12 cellular contexts compared by ENCODE assay signal in the genomic region with DNA sequence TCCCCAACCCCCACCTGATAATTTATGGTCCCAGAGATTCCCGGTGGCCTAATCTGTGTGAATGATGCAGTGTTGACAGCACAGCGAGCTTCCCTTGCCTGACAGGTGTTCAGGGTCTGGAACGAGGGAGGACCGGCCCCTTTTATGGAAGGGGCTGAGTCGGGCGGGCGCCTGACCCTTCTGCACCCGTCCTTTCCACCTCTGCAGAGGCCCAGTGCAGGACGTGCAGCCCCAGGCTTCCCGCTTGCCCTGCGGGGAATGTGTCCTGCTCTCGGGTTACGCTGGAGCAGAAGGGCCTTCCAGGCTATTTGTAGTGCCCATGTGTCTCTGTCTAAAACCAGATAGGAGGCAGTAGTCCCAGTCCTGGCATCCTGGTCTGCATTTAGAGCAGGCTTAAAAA. TPM values are rescaled to one million over a fixed set of nuclear protein-coding genes. Genes with fewer than 3 reads are reported as not detected.
A peak's percentile ranks its signal among the peaks of the same experiment; 100 is the strongest.
DNase-seq lines count a peak whose midpoint lies in the region; ATAC-seq, FAIRE-seq and TF ChIP-seq lines count a peak whose summit lies in the region.
"Had no signal": no experiment of that assay in that cellular context is flagged by ENCODE, and none has a peak within 500 bp of the region (broad histone marks: within the 10 kb centered on the region; RNA-seq: fewer than 3 reads in every experiment).

No MANE protein-coding gene starts in this region.

- H3K4me2 ChIP-seq in K562 (ENCODE audit: insufficient read depth, low read length) = no peak overlapping the region

- H3K4me1 ChIP-seq in HUES6 (ENCODE audit: control insufficient read depth, insufficient read depth, low read length) (peaks cover 39% of the 10 kb centered on the region), K562 (replicated peaks in 1 of 2; ENCODE audit: control insufficient read depth in 2 of 2, insufficient read depth in 2 of 2, low read length in 2 of 2) (peaks cover 0 to 12% of the 10 kb centered on the region in 2 experiments; a peak in 3 of 5 replicates)

- BruUV-seq in K562 (replicated peaks; lab: Mats Ljungman, UMichigan) = no TSS peak

- intact Hi-C loops in K562 (cut with micrococcal nuclease) = no loop called here

- peak overlapping the region; percentile 22; the same call in 1 of the 2 replicates for H3K4me3 ChIP-seq in HUES6 (ENCODE audit: low read depth, low read length)
- no peak overlapping the region for H3K4me3 ChIP-seq in K562

- H3K36me3 Mint-ChIP-seq in mesothelial cell of epicardium = peaks cover 24% of the 10 kb centered on the region
- H3K36me3 Mint-ChIP-seq: CD14-positive monocyte had no signal

- TF ChIP-seq EP300 in K562 (IDR thresholded peaks at IDR 0.05; ENCODE audit: low read length) = no peak

- H3K79me2 ChIP-seq in K562 (ENCODE audit: control insufficient read depth, insufficient read depth, low read length) = no peaks in the 10 kb centered on the region

- no peak overlapping the region for H3K27ac ChIP-seq in HUES6 (ENCODE audit: low read depth, low read length)
- no peak overlapping the region for H3K27ac ChIP-seq in K562 (ENCODE audit: extremely low read depth, low read depth, low read length)

- in situ Hi-C loops in K562 (cut with MboI) = no loop called here

- no peak overlapping the region for H3K4me3 Mint-ChIP-seq in mesothelial cell of epicardium
- H3K4me3 Mint-ChIP-seq: CD14-positive monocyte had no signal

- WGBS in K562 (ENCODE audit: insufficient coverage, low coverage, missing lambda C conversion rate) = 8% methylated on average over 9 of the region's 13 CpGs

- POLR2A ChIA-PET in K562 (lab: Yijun Ruan, JAX) = no interaction called here

- H3K36me3 ChIP-seq in HUES6 (ENCODE audit: control insufficient read depth, insufficient read depth, low read length) (no peaks in the 10 kb centered on the region), K562 (ENCODE audit: control insufficient read depth, insufficient read depth, low read length) (no peaks in the 10 kb centered on the region)

- no peaks in the 10 kb centered on the region for H3K9me3 Mint-ChIP-seq in mesothelial cell of epicardium
- H3K9me3 Mint-ChIP-seq: CD14-positive monocyte had no signal

- H4K20me1 ChIP-seq in K562 (replicated peaks; ENCODE audit: control insufficient read depth, insufficient read depth, low read length) = 0 out of 2 replicates have a peak, but pooled peaks cover under 1% of the 10 kb centered on the region

- H3K9ac ChIP-seq in HUES6 (ENCODE audit: low read length) (peak overlapping the region; percentile 0), K562 (ENCODE audit: insufficient read depth in 1 of 2, low read depth in 2 of 2, low read length in 2 of 2) (no peak overlapping the region)

- DNase-seq in K562 (ENCODE audit: extremely low read depth in 1 of 4, low spot score in 3 of 4) = no peak
- no peak for DNase-seq in mesothelial cell of epicardium (ENCODE audit: low spot score in 2 of 2, unreplicated experiment in 2 of 2)
- DNase-seq in stimulated activated CD4-positive, alpha-beta T cell treated with anti-CD3 and anti-CD28 coated beads, Interleukin-4, amount 100 ng/mL, for 24 hours = no peak
- DNase-seq in stimulated activated CD4-positive, alpha-beta T cell treated with anti-CD3 and anti-CD28 coated beads, Interleukin-2, amount 100 ng/mL, for 48 hours = no peak
- no peak for DNase-seq in activated naive CD4-positive, alpha-beta T cell (lab: John Stamatoyannopoulos, UW)
- DNase-seq: activated T-cell treated with anti-CD3 and anti-CD28 coated beads, Interleukin-2, amount 50 U/mL, for 48 hours; stimulated activated CD4-positive, alpha-beta T cell treated with anti-CD3 and anti-CD28 coated beads, Interleukin-12 subunit alpha, Interleukin-12 subunit beta, amount 100 ng/mL, for 4 hours had no signal

- H3K9me1 ChIP-seq in K562 (ENCODE audit: control insufficient read depth, insufficient read depth, low read length) = no peaks in the 10 kb centered on the region

- H3K9me3 ChIP-seq in HUES6 (ENCODE audit: control insufficient read depth, insufficient read depth, low read depth, low read length) = no peaks in the 10 kb centered on the region
- H3K9me3 ChIP-seq in K562 (replicated peaks; ENCODE audit: control insufficient read depth, insufficient read depth, low read depth, low read length) = no peaks in the 10 kb centered on the region

- ATAC-seq in K562 = no peak
- ATAC-seq: activated CD4-positive, CD25-positive, alpha-beta regulatory T cell treated with anti-CD3 and anti-CD28 coated beads, Interleukin-2, amount 50 U/mL, for 24 hours had no signal

- H3K27me3 Mint-ChIP-seq in mesothelial cell of epicardium (ENCODE audit: low read depth) = no peaks in the 10 kb centered on the region

- no peak for FAIRE-seq in K562 (lab: Jason Lieb, UNC)
- FAIRE-seq: endothelial cell of umbilical vein had no signal

- TF ChIP-seq POLR2A in K562 (conservative IDR thresholded peaks at IDR 0.05) = no peak

- CTCF ChIA-PET in K562 (lab: Yijun Ruan, JAX; ENCODE audit: low intra/inter-chr PET ratio) = no interaction called here

- TF ChIP-seq RAD21 in K562 (CRISPR knock-in tag; conservative IDR thresholded peaks at IDR 0.05 in 1 of 2, IDR thresholded peaks at IDR 0.05 in 1 of 2) = no peak

- peak overlapping the region; percentile 97 for H3K27ac Mint-ChIP-seq in mesothelial cell of epicardium

- H2AFZ ChIP-seq in K562 (ENCODE audit: low read depth, low read length) = no peak overlapping the region

- TF ChIP-seq CTCF in K562 (IDR thresholded peaks at IDR 0.05 in 2 of 3, conservative IDR thresholded peaks at IDR 0.05 in 1 of 3; ENCODE audit: insufficient read depth in 2 of 3, low read depth in 1 of 3, low read length in 3 of 3) = no peak
- no peak for TF ChIP-seq CTCF in mesothelial cell of epicardium (IDR thresholded peaks at IDR 0.05; ENCODE audit: unreplicated experiment)

- H3K4me1 Mint-ChIP-seq in mesothelial cell of epicardium = peaks cover 62% of the 10 kb centered on the region

- H3K27me3 ChIP-seq in HUES6 (ENCODE audit: control insufficient read depth, insufficient read depth, low read length) = no peaks in the 10 kb centered on the region; the same call in 1 of the 2 replicates
- peaks cover 3 to 79% of the 10 kb centered on the region in 2 experiments; a peak in 4 of 5 replicates for H3K27me3 ChIP-seq in K562 (ENCODE audit: control insufficient read depth in 2 of 2, insufficient read depth in 2 of 2, low read length in 2 of 2)

RNA-seq across cellular contexts. Expression of a gene that starts 16.2 kb away (rescaled TPM):
- not detected in 2 replicates for total RNA-seq in K562 (2011; cell fraction: chromatin; rRNA removed; ENCODE audit: low replicate concordance)
- not detected in 2 replicates for total RNA-seq in K562 (2011; cell fraction: nucleolus; rRNA removed)
- not detected in 2 replicates for total RNA-seq in K562 (2011; cell fraction: nucleoplasm; rRNA removed)
- not detected in 2 replicates for total RNA-seq in K562 (2014; rRNA removed)
- total RNA-seq in K562 (2014; rRNA removed; fragmentation: Illumina TruSeq; extraction: Trizol) = not detected in 2 replicates
- not detected in 2 replicates for total RNA-seq in K562 (2015; rRNA removed; fragmentation: Illumina TruSeq; extraction: Trizol)
- not detected in 2 replicates for total RNA-seq in K562 (2021)
- 0.04 TPM in 1 of 2 replicates, not detected in the other for polyA plus RNA-seq in K562 (2011; rRNA removed)
- not detected in 2 replicates for polyA plus RNA-seq in K562 (2011; cell fraction: cytosol; rRNA removed)
- polyA plus RNA-seq in K562 (2011; cell fraction: nucleus; rRNA removed) = not detected in 2 replicates
- not detected in 2 replicates for polyA plus RNA-seq in K562 (2012)
- not detected in 2 replicates for polyA plus RNA-seq in K562 (2014; fragmentation: Illumina TruSeq; extraction: Trizol)
- polyA plus RNA-seq in K562 (2014; fragmentation: Nextera tagmentation; extraction: Ambion mirVana) = not detected
- not detected in 2 replicates for polyA plus RNA-seq in K562 (2014; rRNA removed)
- not detected in 2 replicates for polyA minus RNA-seq in K562 (2011; rRNA and poly(A)+ RNA removed)
- polyA minus RNA-seq in K562 (2011; cell fraction: cytosol; rRNA and poly(A)+ RNA removed) = not detected in 2 replicates
- not detected in 2 replicates for polyA minus RNA-seq in K562 (2011; cell fraction: nucleus; rRNA and poly(A)+ RNA removed)
- total RNA-seq in mesothelial cell of epicardium = 64.8 to 68.2 TPM (median 65.7 TPM) in 3 replicates
- total RNA-seq: endothelial cell of umbilical vein, MCF 10A had no signal
- polyA plus RNA-seq: endothelial cell of umbilical vein had no signal

RNA-seq across cellular contexts. Expression of a gene that starts 40.2 kb away (rescaled TPM):
- total RNA-seq in K562 (2011; cell fraction: chromatin; rRNA removed; ENCODE audit: low replicate concordance) = not detected in 2 replicates
- total RNA-seq in K562 (2011; cell fraction: nucleolus; rRNA removed) = not detected in 2 replicates
- total RNA-seq in K562 (2011; cell fraction: nucleoplasm; rRNA removed) = not detected in 2 replicates
- total RNA-seq in K562 (2014; rRNA removed) (not detected in 2 replicates), K562 (2014; rRNA removed; fragmentation: Illumina TruSeq; extraction: Trizol) (not detected in 2 replicates), K562 (2015; rRNA removed; fragmentation: Illumina TruSeq; extraction: Trizol) (not detected in 2 replicates), K562 (2021) (0.09 TPM in 1 of 2 replicates, not detected in the other), mesothelial cell of epicardium (0.09 to 0.27 TPM (median 0.22 TPM) in 3 replicates)
- polyA plus RNA-seq in K562 (2011; rRNA removed) (not detected in 2 replicates), K562 (2014; fragmentation: Illumina TruSeq; extraction: Trizol) (not detected in 2 replicates), K562 (2014; fragmentation: Nextera tagmentation; extraction: Ambion mirVana) (not detected), K562 (2014; rRNA removed) (0.42 TPM in 1 of 2 replicates, not detected in the other)
- not detected in 2 replicates for polyA plus RNA-seq in K562 (2011; cell fraction: cytosol; rRNA removed)
- not detected in 2 replicates for polyA plus RNA-seq in K562 (2011; cell fraction: nucleus; rRNA removed)
- polyA plus RNA-seq in K562 (2012) = not detected in 2 replicates
- polyA minus RNA-seq in K562 (2011; rRNA and poly(A)+ RNA removed) = not detected in 2 replicates
- polyA minus RNA-seq in K562 (2011; cell fraction: cytosol; rRNA and poly(A)+ RNA removed) = not detected in 2 replicates
- not detected in 2 replicates for polyA minus RNA-seq in K562 (2011; cell fraction: nucleus; rRNA and poly(A)+ RNA removed)
- total RNA-seq: endothelial cell of umbilical vein, MCF 10A had no signal
- polyA plus RNA-seq: CD14-positive monocyte, endothelial cell of umbilical vein had no signal

RNA-seq across cellular contexts. Expression of a gene that starts 40.9 kb away (rescaled TPM):
- total RNA-seq in K562 (2011; cell fraction: chromatin; rRNA removed; ENCODE audit: low replicate concordance) = not detected in 2 replicates
- total RNA-seq in K562 (2011; cell fraction: nucleolus; rRNA removed) = not detected in 2 replicates
- total RNA-seq in K562 (2011; cell fraction: nucleoplasm; rRNA removed) = not detected in 2 replicates
- total RNA-seq in K562 (2014; rRNA removed) (not detected in 2 replicates), K562 (2014; rRNA removed; fragmentation: Illumina TruSeq; extraction: Trizol) (not detected in 2 replicates), K562 (2015; rRNA removed; fragmentation: Illumina TruSeq; extraction: Trizol) (not detected in 2 replicates), K562 (2021) (not detected in 2 replicates), mesothelial cell of epicardium (0.18 to 0.45 TPM (median 0.36 TPM) in 3 replicates)
- polyA plus RNA-seq in K562 (2011; rRNA removed) (not detected in 2 replicates), K562 (2014; fragmentation: Illumina TruSeq; extraction: Trizol) (not detected in 2 replicates), K562 (2014; fragmentation: Nextera tagmentation; extraction: Ambion mirVana) (not detected), K562 (2014; rRNA removed) (not detected in 2 replicates)
- polyA plus RNA-seq in K562 (2011; cell fraction: cytosol; rRNA removed) = not detected in 2 replicates
- polyA plus RNA-seq in K562 (2011; cell fraction: nucleus; rRNA removed) = not detected in 2 replicates
- polyA plus RNA-seq in K562 (2012) = not detected in 2 replicates
- polyA minus RNA-seq in K562 (2011; rRNA and poly(A)+ RNA removed) = not detected in 2 replicates
- not detected in 2 replicates for polyA minus RNA-seq in K562 (2011; cell fraction: cytosol; rRNA and poly(A)+ RNA removed)
- polyA minus RNA-seq in K562 (2011; cell fraction: nucleus; rRNA and poly(A)+ RNA removed) = not detected in 2 replicates
- total RNA-seq: endothelial cell of umbilical vein, MCF 10A had no signal
- polyA plus RNA-seq: endothelial cell of umbilical vein had no signal

RNA-seq across cellular contexts. Expression of a gene that starts 45.4 kb away (rescaled TPM):
- total RNA-seq in K562 (2011; cell fraction: chromatin; rRNA removed; ENCODE audit: low replicate concordance) = 95.2 and 270 TPM in 2 replicates
- total RNA-seq in K562 (2011; cell fraction: nucleolus; rRNA removed) = 174 and 191 TPM in 2 replicates
- 98.3 and 111 TPM in 2 replicates for total RNA-seq in K562 (2011; cell fraction: nucleoplasm; rRNA removed)
- total RNA-seq in K562 (2014; rRNA removed) (109 and 132 TPM in 2 replicates), K562 (2014; rRNA removed; fragmentation: Illumina TruSeq; extraction: Trizol) (19.8 and 23.3 TPM in 2 replicates), K562 (2015; rRNA removed; fragmentation: Illumina TruSeq; extraction: Trizol) (47.2 and 47.6 TPM in 2 replicates), K562 (2021) (107 and 114 TPM in 2 replicates), mesothelial cell of epicardium (69.5 to 74.6 TPM (median 73.5 TPM) in 3 replicates)
- polyA plus RNA-seq in K562 (2011; rRNA removed) (17.7 and 32.4 TPM in 2 replicates), K562 (2014; fragmentation: Illumina TruSeq; extraction: Trizol) (70.7 and 73.8 TPM in 2 replicates), K562 (2014; fragmentation: Nextera tagmentation; extraction: Ambion mirVana) (1 to 10 TPM; 2.0 to 2.4 TPM), K562 (2014; rRNA removed) (69.7 and 77.2 TPM in 2 replicates)
- 16.3 and 33.1 TPM in 2 replicates for polyA plus RNA-seq in K562 (2011; cell fraction: cytosol; rRNA removed)
- 131 and 209 TPM in 2 replicates for polyA plus RNA-seq in K562 (2011; cell fraction: nucleus; rRNA removed)
- 37.2 and 61.4 TPM in 2 replicates for polyA plus RNA-seq in K562 (2012)
- 23.5 and 30.7 TPM in 2 replicates for polyA minus RNA-seq in K562 (2011; rRNA and poly(A)+ RNA removed)
- polyA minus RNA-seq in K562 (2011; cell fraction: cytosol; rRNA and poly(A)+ RNA removed) = 53.6 and 56.5 TPM in 2 replicates
- 54.6 and 62.6 TPM in 2 replicates for polyA minus RNA-seq in K562 (2011; cell fraction: nucleus; rRNA and poly(A)+ RNA removed)

Comparison
In these comparisons a context has a peak if more than half of its experiments do, and no peak if none do; other contexts are left out.
1. RNA of a gene that starts 16.2 kb away (total RNA-seq): 64.8 to 68.2 TPM in mesothelial cell of epicardium; not detected in K562; every median in the first group is over 10 times any median in the second.